ENCODE assay signal across 1 cellular context in the genomic region with DNA sequence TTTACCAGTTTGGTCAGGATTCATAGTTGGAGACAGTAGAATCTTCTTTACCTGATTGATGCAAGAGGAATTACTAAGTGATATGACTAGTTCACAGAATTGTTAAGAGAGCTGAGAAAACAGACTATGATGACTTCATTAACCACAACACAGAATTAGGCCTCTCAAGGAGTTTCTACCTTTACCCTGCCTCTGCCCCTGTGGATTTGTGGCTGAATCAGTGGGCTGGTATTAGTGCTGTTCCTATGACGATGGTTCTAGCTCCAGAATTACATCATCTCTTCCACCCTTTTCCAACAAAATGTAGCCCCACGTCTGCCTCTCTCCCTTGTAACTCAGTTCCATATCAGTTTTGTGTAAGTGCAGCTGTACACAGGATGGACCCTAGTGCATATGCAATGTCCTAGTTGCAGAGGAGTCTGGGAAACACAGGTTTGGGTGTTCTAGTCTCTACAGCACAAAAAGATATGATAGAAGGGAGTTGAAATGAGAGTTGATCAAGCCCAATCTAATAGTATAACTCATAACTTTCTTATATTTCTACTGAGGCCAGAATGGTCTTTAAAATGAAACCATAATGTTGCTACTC.
TF ChIP-seq lines count a peak whose summit lies in the region.

No MANE protein-coding gene starts in this region.

TF ChIP-seq in WTC11, 78 proteins besides CTCF, POLR2A, EP300 and RAD21 (continued from another document):
- TF ChIP-seq FOXK1 (CRISPR knock-in tag; IDR thresholded peaks at IDR 0.05) (no peak), ZNF232 (CRISPR knock-in tag; IDR thresholded peaks at IDR 0.05) (no peak), ETV6 (CRISPR knock-in tag; IDR thresholded peaks at IDR 0.05) (no peak)
